In genomic region chr22:32083814-32084213, GRCh38 we compare ENCODE assay signal across 37 cellular contexts. TPM values are rescaled to one million over a fixed set of nuclear protein-coding genes. Genes with fewer than 3 reads are reported as not detected.
"Had no signal": no experiment of that assay in that cellular context is flagged by ENCODE, and none has a peak within 500 bp of the region (broad histone marks: within the 10 kb centered on the region; RNA-seq: fewer than 3 reads in every experiment).

No MANE protein-coding gene starts in this region.

- H3K4me1 Mint-ChIP-seq: activated B cell treated with CpG ODN at 0.5 μM for 24 hours; activated CD4-positive, alpha-beta T cell treated with anti-CD3 and anti-CD28 coated beads, Interleukin-2, amount 10 ng/mL, durations not matched to agents 24 days and 14 days; activated naive CD8-positive, alpha-beta T cell treated with anti-CD3 and anti-CD28 coated beads for 36 hours; activated T-helper 17 cell treated with anti-CD3 and anti-CD28 coated beads, Interleukin-2, amount 50 U/mL, for 72 hours had no signal

- H3K9me3 ChIP-seq: adrenal gland, body of pancreas, breast epithelium had no signal

- H3K27ac ChIP-seq: adrenal gland, body of pancreas, brain microvascular endothelial cell, breast epithelium, VCaP had no signal

- H3K4me3 Mint-ChIP-seq: activated B cell treated with CpG ODN at 0.5 μM for 24 hours; activated CD4-positive, alpha-beta memory T cell treated with anti-CD3 and anti-CD28 coated beads for 36 hours; activated CD4-positive, alpha-beta T cell treated with anti-CD3 and anti-CD28 coated beads, Interleukin-2, amount 10 ng/mL, durations not matched to agents 24 days and 14 days; activated CD8-positive, alpha-beta T cell treated with anti-CD3 and anti-CD28 coated beads for 36 hours; activated naive CD4-positive, alpha-beta T cell treated with anti-CD3 and anti-CD28 coated beads for 36 hours; activated naive CD8-positive, alpha-beta T cell treated with anti-CD3 and anti-CD28 coated beads for 36 hours; activated T-cell treated with anti-CD3 and anti-CD28 coated beads, Interleukin-2, amount 50 U/mL, for 4 hours; activated T-cell treated with anti-CD3 and anti-CD28 coated beads, Interleukin-2, amount 50 U/mL, for 72 hours; activated T-helper 1 cell treated with anti-CD3 and anti-CD28 coated beads, Interleukin-12 subunit alpha, Interleukin-12 subunit beta, Interleukin-2, Interleukin-4 antibody, amounts not matched to agents 30 ng/mL and 10 ng/mL and 1 ng/mL, durations not matched to agents 14 hours and 24 hours and 36 hours; activated T-helper 17 cell treated with anti-CD3 and anti-CD28 coated beads, Interleukin-2, amount 50 U/mL, for 72 hours; T-helper 1 cell treated with Interleukin-12 subunit alpha and Interleukin-12 subunit beta and Interleukin-4 antibody, amounts not matched to agents 30 μg/mL and 1 μg/mL, for 36 hours; T-helper 2 cell treated with Interferon-gamma antibody and Interleukin-4, amounts not matched to agents 5 μg/mL and 100 μg/mL, for 36 hours had no signal

- H3K27ac Mint-ChIP-seq: activated B cell treated with CpG ODN at 0.5 μM for 24 hours; activated CD4-positive, alpha-beta memory T cell treated with anti-CD3 and anti-CD28 coated beads for 36 hours; activated CD4-positive, alpha-beta T cell treated with anti-CD3 and anti-CD28 coated beads, Interleukin-2, amount 10 ng/mL, durations not matched to agents 24 days and 14 days; activated CD8-positive, alpha-beta T cell treated with anti-CD3 and anti-CD28 coated beads for 36 hours; activated naive CD4-positive, alpha-beta T cell treated with anti-CD3 and anti-CD28 coated beads for 36 hours; activated naive CD4-positive, alpha-beta T cell treated with anti-CD3 and anti-CD28 coated beads, Interleukin-2, amount 50 U/mL, for 72 hours; activated naive CD8-positive, alpha-beta T cell treated with anti-CD3 and anti-CD28 coated beads for 36 hours; activated T-cell treated with anti-CD3 and anti-CD28 coated beads, Interleukin-2, amount 50 U/mL, for 72 hours; activated T-helper 1 cell treated with anti-CD3 and anti-CD28 coated beads, Interleukin-12 subunit alpha, Interleukin-12 subunit beta, Interleukin-2, Interleukin-4 antibody, amounts not matched to agents 30 ng/mL and 10 ng/mL and 1 ng/mL, durations not matched to agents 14 hours and 24 hours and 36 hours; activated T-helper 17 cell treated with anti-CD3 and anti-CD28 coated beads, Interleukin-2, amount 50 U/mL, for 72 hours; T-helper 1 cell treated with Interleukin-12 subunit alpha and Interleukin-12 subunit beta and Interleukin-4 antibody, amounts not matched to agents 30 μg/mL and 1 μg/mL, for 36 hours; T-helper 2 cell treated with Interferon-gamma antibody and Interleukin-4, amounts not matched to agents 5 μg/mL and 100 μg/mL, for 36 hours had no signal

- FAIRE-seq: astrocyte, TTC549 had no signal

- H3K9me3 Mint-ChIP-seq: activated B cell treated with CpG ODN at 0.5 μM for 24 hours; activated CD4-positive, alpha-beta memory T cell treated with anti-CD3 and anti-CD28 coated beads for 36 hours; activated CD4-positive, alpha-beta T cell treated with anti-CD3 and anti-CD28 coated beads, Interleukin-2, amount 10 ng/mL, durations not matched to agents 24 days and 14 days; activated CD8-positive, alpha-beta T cell treated with anti-CD3 and anti-CD28 coated beads for 36 hours; activated naive CD4-positive, alpha-beta T cell treated with anti-CD3 and anti-CD28 coated beads for 36 hours; activated naive CD4-positive, alpha-beta T cell treated with anti-CD3 and anti-CD28 coated beads, Interleukin-2, amount 50 U/mL, for 72 hours; activated naive CD8-positive, alpha-beta T cell treated with anti-CD3 and anti-CD28 coated beads for 36 hours; activated T-cell treated with anti-CD3 and anti-CD28 coated beads, Interleukin-2, amount 50 U/mL, for 4 hours; activated T-cell treated with anti-CD3 and anti-CD28 coated beads, Interleukin-2, amount 50 U/mL, for 72 hours; activated T-helper 1 cell treated with anti-CD3 and anti-CD28 coated beads, Interleukin-12 subunit alpha, Interleukin-12 subunit beta, Interleukin-2, Interleukin-4 antibody, amounts not matched to agents 30 ng/mL and 10 ng/mL and 1 ng/mL, durations not matched to agents 14 hours and 24 hours and 36 hours; activated T-helper 17 cell treated with anti-CD3 and anti-CD28 coated beads, Interleukin-2, amount 50 U/mL, for 72 hours; T-helper 1 cell treated with Interleukin-12 subunit alpha and Interleukin-12 subunit beta and Interleukin-4 antibody, amounts not matched to agents 30 μg/mL and 1 μg/mL, for 36 hours; T-helper 2 cell treated with Interferon-gamma antibody and Interleukin-4, amounts not matched to agents 5 μg/mL and 100 μg/mL, for 36 hours had no signal

- H3K27me3 ChIP-seq: body of pancreas, brain microvascular endothelial cell, breast epithelium had no signal

- H3K4me1 ChIP-seq: breast epithelium had no signal

- ATAC-seq: activated CD8-positive, alpha-beta T cell treated with anti-CD3 and anti-CD28 coated beads for 36 hours; activated naive CD4-positive, alpha-beta T cell treated with anti-CD3 and anti-CD28 coated beads, Interleukin-2, amount 50 U/mL, for 72 hours; activated T-cell treated with anti-CD3 and anti-CD28 coated beads, Interleukin-2, amount 50 U/mL, for 4 hours; activated T-cell treated with anti-CD3 and anti-CD28 coated beads, Interleukin-2, amount 50 U/mL, for 72 hours; activated T-helper 17 cell treated with anti-CD3 and anti-CD28 coated beads, Interleukin-2, amount 50 U/mL, for 72 hours; body of pancreas had no signal

- H3K36me3 ChIP-seq: adrenal gland, brain microvascular endothelial cell, breast epithelium had no signal

- H3K4me3 ChIP-seq: adrenal gland, body of pancreas, breast epithelium had no signal

- DNase-seq: activated B cell treated with CpG ODN at 0.5 μM for 24 hours; activated CD4-positive, alpha-beta memory T cell treated with anti-CD3 and anti-CD28 coated beads for 36 hours; activated CD4-positive, alpha-beta T cell treated with anti-CD3 and anti-CD28 coated beads for 4 hours; activated CD4-positive, alpha-beta T cell treated with anti-CD3 and anti-CD28 coated beads, Interleukin-2, amount 10 ng/mL, durations not matched to agents 24 days and 14 days; activated CD4-positive, alpha-beta T cell treated with anti-CD3 and anti-CD28 coated beads, Interleukin-2, amount 50 U/mL, for 1 hour; activated CD4-positive, alpha-beta T cell treated with anti-CD3 and anti-CD28 coated beads, Interleukin-2, amount 50 U/mL, for 4 hours; activated CD4-positive, CD25-positive, alpha-beta regulatory T cell treated with anti-CD3 and anti-CD28 coated beads, Interleukin-2, amount 50 U/mL, for 72 hours; activated CD8-positive, alpha-beta memory T cell treated with anti-CD3 and anti-CD28 coated beads, Interleukin-2, amount 50 U/mL, for 4 hours; activated CD8-positive, alpha-beta T cell treated with anti-CD3 and anti-CD28 coated beads for 36 hours; activated gamma-delta T cell treated with Interleukin-2 at 50 U/mL for 16 hours; activated naive CD4-positive, alpha-beta T cell; activated naive CD4-positive, alpha-beta T cell treated with anti-CD3 and anti-CD28 coated beads for 36 hours; activated naive CD4-positive, alpha-beta T cell treated with anti-CD3 and anti-CD28 coated beads, Interleukin-2, amount 50 U/mL, for 16 hours; activated naive CD8-positive, alpha-beta T cell treated with anti-CD3 and anti-CD28 coated beads for 36 hours; activated T-cell treated with anti-CD3 and anti-CD28 coated beads for 4 hours; activated T-cell treated with anti-CD3 and anti-CD28 coated beads, Interleukin-2, amount 50 U/mL, for 1 hour; activated T-cell treated with anti-CD3 and anti-CD28 coated beads, Interleukin-2, amount 50 U/mL, for 4 hours; activated T-cell treated with anti-CD3 and anti-CD28 coated beads, Interleukin-2, amount 50 U/mL, for 72 hours; adrenal gland; amniotic stem cell; aorta; body of pancreas; brain microvascular endothelial cell; central memory CD4-positive, alpha-beta T cell; T-helper 1 cell; T-helper 2 cell; T-helper 9 cell had no signal

RNA-seq across cellular contexts. Expression of gene SLC5A1, which starts 40.8 kb away (rescaled TPM):
- total RNA-seq: activated B cell treated with CpG ODN at 0.5 μM for 24 hours; activated CD4-positive, alpha-beta memory T cell treated with anti-CD3 and anti-CD28 coated beads for 36 hours; activated CD4-positive, alpha-beta T cell treated with anti-CD3 and anti-CD28 coated beads, Interleukin-2, amount 10 ng/mL, durations not matched to agents 24 days and 14 days; activated CD8-positive, alpha-beta memory T cell treated with anti-CD3 and anti-CD28 coated beads for 36 hours; activated CD8-positive, alpha-beta T cell treated with anti-CD3 and anti-CD28 coated beads for 36 hours; activated naive CD4-positive, alpha-beta T cell treated with anti-CD3 and anti-CD28 coated beads for 36 hours; activated naive CD4-positive, alpha-beta T cell treated with anti-CD3 and anti-CD28 coated beads, Interleukin-2, amount 50 U/mL, for 72 hours; activated naive CD8-positive, alpha-beta T cell treated with anti-CD3 and anti-CD28 coated beads for 36 hours; activated T-cell treated with anti-CD3 and anti-CD28 coated beads, Interleukin-2, amount 50 U/mL, for 4 hours; activated T-cell treated with anti-CD3 and anti-CD28 coated beads, Interleukin-2, amount 50 U/mL, for 72 hours; activated T-helper 1 cell treated with anti-CD3 and anti-CD28 coated beads, Interleukin-12 subunit alpha, Interleukin-12 subunit beta, Interleukin-2, Interleukin-4 antibody, amounts not matched to agents 30 ng/mL and 10 ng/mL and 1 ng/mL, durations not matched to agents 14 hours and 24 hours and 36 hours; activated T-helper 17 cell treated with anti-CD3 and anti-CD28 coated beads, Interleukin-2, amount 50 U/mL, for 72 hours; aorta; astrocyte had no signal
